In genomic region chr17:64707077-64707591, GRCh38 we compare ENCODE assay signal across 8 cellular contexts. TPM values are rescaled to one million over a fixed set of nuclear protein-coding genes. Genes with fewer than 3 reads are reported as not detected.
DNase-seq lines count a peak whose midpoint lies in the region; ATAC-seq and TF ChIP-seq lines count a peak whose summit lies in the region.

No MANE protein-coding gene starts in this region.

- no peak overlapping the region for H3K4me3 ChIP-seq in epithelial cell of esophagus (ENCODE audit: low read length)

- peak; percentile 51 for DNase-seq in GOT3 (lab: John Stamatoyannopoulos, UW)
- DNase-seq in RKO (ENCODE audit: low spot score): peak; percentile 100
- peak; percentile 99 for DNase-seq in epithelial cell of esophagus (ENCODE audit: low read depth)
- DNase-seq in mucosa of gallbladder (ENCODE audit: low spot score): peak; percentile 88
- no peak for DNase-seq in stimulated activated CD4-positive, alpha-beta T cell treated with anti-CD3 and anti-CD28 coated beads, Interleukin-4, amount 100 ng/mL, for 4 hours

- ATAC-seq in GM18520 (IDR thresholded peaks at IDR 0.05; ENCODE audit: unreplicated experiment) (no peak), HG03025 (IDR thresholded peaks at IDR 0.05; ENCODE audit: low FRiP score, unreplicated experiment) (no peak), GM19035 (IDR thresholded peaks at IDR 0.05; ENCODE audit: unreplicated experiment) (no peak)

- no peak for TF ChIP-seq CTCF in epithelial cell of esophagus (IDR thresholded peaks at IDR 0.05; ENCODE audit: insufficient read depth, low read depth, low read length, missing control alignments)

RNA-seq across cellular contexts. Expression of gene SMURF2, which starts 45.0 kb away (rescaled TPM):
- 22.2 TPM for total RNA-seq in mucosa of gallbladder

Comparison
In these comparisons a context has a peak if more than half of its experiments do, and no peak if none do; other contexts are left out.
1. DNase-seq: peak in GOT3 (single experiment), RKO (single experiment), epithelial cell of esophagus (single experiment) and mucosa of gallbladder (single experiment); none in stimulated activated CD4-positive, alpha-beta T cell treated with anti-CD3 and anti-CD28 coated beads, Interleukin-4, amount 100 ng/mL, for 4 hours (0 of 2).